11 cellular contexts compared by ENCODE assay signal in genomic region chr16:88691924-88692560, GRCh38. TPM values are rescaled to one million over a fixed set of nuclear protein-coding genes. Genes with fewer than 3 reads are reported as not detected.
DNase-seq lines count a peak whose midpoint lies in the region; ATAC-seq and TF ChIP-seq lines count a peak whose summit lies in the region.
"Had no signal": no experiment of that assay in that cellular context is flagged by ENCODE, and none has a peak within 500 bp of the region (broad histone marks: within the 10 kb centered on the region; RNA-seq: fewer than 3 reads in every experiment).

No MANE protein-coding gene starts in this region.

- H3K27ac Mint-ChIP-seq in activated B cell treated with CpG ODN at 0.5 μM for 24 hours (peak overlapping the region; percentile 12), GM23338 (no peak overlapping the region)

- no peaks in the 10 kb centered on the region for H3K27me3 Mint-ChIP-seq in activated B cell treated with CpG ODN at 0.5 μM for 24 hours
- peaks cover 18% of the 10 kb centered on the region for H3K27me3 Mint-ChIP-seq in GM23338 (ENCODE audit: insufficient read depth, low read depth, poor library complexity)

- H3K9me3 ChIP-seq in left ventricle myocardium inferior (replicated peaks) (no peaks in the 10 kb centered on the region), upper lobe of left lung (no peaks in the 10 kb centered on the region), psoas muscle (no peaks in the 10 kb centered on the region)
- H3K9me3 ChIP-seq: SJCRH30 had no signal

- no peak overlapping the region for H3K4me2 ChIP-seq in GM23338

- TF ChIP-seq CTCF in left ventricle myocardium inferior (IDR thresholded peaks at IDR 0.05; ENCODE audit: borderline replicate concordance) (no peak), activated B cell treated with CpG ODN at 0.5 μM for 24 hours (IDR thresholded peaks at IDR 0.05) (no peak), upper lobe of left lung (IDR thresholded peaks at IDR 0.05) (no peak), psoas muscle (IDR thresholded peaks at IDR 0.05) (no peak), GM23338 (conservative IDR thresholded peaks at IDR 0.05; ENCODE audit: low read depth in 2 of 2) (no peak)

- TF ChIP-seq EP300 in upper lobe of left lung (IDR thresholded peaks at IDR 0.05) = no peak

- H3K4me1 ChIP-seq in left ventricle myocardium inferior = peaks cover 14% of the 10 kb centered on the region
- H3K4me1 ChIP-seq in upper lobe of left lung = peaks cover under 1 to 23% (median 2%) of the 10 kb centered on the region in 4 donors
- H3K4me1 ChIP-seq in psoas muscle = peaks cover 30% of the 10 kb centered on the region
- H3K4me1 ChIP-seq in GM23338 (ENCODE audit: insufficient read depth) = no peaks in the 10 kb centered on the region

- POLR2A ChIA-PET in activated B cell treated with CpG ODN at 0.5 μM for 24 hours (lab: Charles Lee) = interaction anchor here (0.6 to 1.7 kb wide), 5 partner anchors 9 to 284 kb away, joined by 3 to 9 read pairs (median 4); no protein-coding TSS in a partner anchor

- H4K20me1 ChIP-seq in GM23338 (replicated peaks; ENCODE audit: insufficient read depth) = no peaks in the 10 kb centered on the region

- no peak overlapping the region for H2AFZ ChIP-seq in GM23338

- 0 out of 2 replicates have a peak, but pooled peaks cover under 1% of the 10 kb centered on the region for H3F3A ChIP-seq in GM23338 (replicated peaks; ENCODE audit: low read depth)

- H3K4me3 Mint-ChIP-seq in activated B cell treated with CpG ODN at 0.5 μM for 24 hours (peak overlapping the region; percentile 52), GM23338 (no peak overlapping the region)

- H3K36me3 ChIP-seq in left ventricle myocardium inferior = peaks cover 8% of the 10 kb centered on the region
- peaks cover 0 to 13% (median 9%) of the 10 kb centered on the region in 4 donors for H3K36me3 ChIP-seq in upper lobe of left lung
- peaks cover 0 to 11% of the 10 kb centered on the region in 2 donors for H3K36me3 ChIP-seq in psoas muscle (ENCODE audit: insufficient read depth in 1 of 2, low read depth in 1 of 2)
- no peaks in the 10 kb centered on the region for H3K36me3 ChIP-seq in GM23338 (ENCODE audit: insufficient read depth)
- H3K36me3 ChIP-seq: SJCRH30 had no signal

- ATAC-seq in Right ventricle myocardium inferior = no peak
- peak; percentile 61 for ATAC-seq in activated B cell treated with CpG ODN at 0.5 μM for 24 hours (ENCODE audit: low read depth)
- ATAC-seq in left colon = peak; percentile 52
- ATAC-seq in upper lobe of left lung (ENCODE audit: low FRiP score in 2 of 2) = peak; percentile 36 to 56
- no peak for ATAC-seq in psoas muscle
- ATAC-seq in GM23338 = no peak

- H3K9me3 Mint-ChIP-seq in activated B cell treated with CpG ODN at 0.5 μM for 24 hours (no peaks in the 10 kb centered on the region), GM23338 (no peaks in the 10 kb centered on the region)

- no peak overlapping the region for H3K27ac ChIP-seq in left ventricle myocardium inferior (replicated peaks)
- H3K27ac ChIP-seq in upper lobe of left lung = peak overlapping the region in 2 of 4 donors; percentile 26 to 48
- H3K27ac ChIP-seq in psoas muscle = no peak overlapping the region
- H3K27ac ChIP-seq in GM23338 (ENCODE audit: low read depth) = no peak overlapping the region
- H3K27ac ChIP-seq: dorsolateral prefrontal cortex, SJCRH30 had no signal

- H3K4me3 ChIP-seq in left ventricle myocardium inferior (no peak overlapping the region), upper lobe of left lung (no peak overlapping the region), psoas muscle (no peak overlapping the region), GM23338 (no peak overlapping the region)
- H3K4me3 ChIP-seq: dorsolateral prefrontal cortex, SJCRH30 had no signal

- H3K36me3 Mint-ChIP-seq in activated B cell treated with CpG ODN at 0.5 μM for 24 hours (ENCODE audit: low read depth) = peaks cover 12% of the 10 kb centered on the region
- H3K36me3 Mint-ChIP-seq in GM23338 (ENCODE audit: low read depth) = no peaks in the 10 kb centered on the region

- CTCF ChIA-PET in activated B cell treated with CpG ODN at 0.5 μM for 24 hours (lab: Charles Lee) = no interaction called here

- no peaks in the 10 kb centered on the region for H3K9me2 ChIP-seq in GM23338 (ENCODE audit: insufficient read depth)

- peaks cover 51% of the 10 kb centered on the region for H3K27me3 ChIP-seq in left ventricle myocardium inferior (ENCODE audit: low read depth)
- no peaks in the 10 kb centered on the region for H3K27me3 ChIP-seq in upper lobe of left lung
- no peaks in the 10 kb centered on the region for H3K27me3 ChIP-seq in psoas muscle (ENCODE audit: insufficient read depth in 3 of 3, low read length in 2 of 3)
- H3K27me3 ChIP-seq in GM23338 (ENCODE audit: insufficient read depth) = peaks cover 7% of the 10 kb centered on the region
- H3K27me3 ChIP-seq: SJCRH30 had no signal

- H3K4me1 Mint-ChIP-seq in activated B cell treated with CpG ODN at 0.5 μM for 24 hours = peaks cover 28% of the 10 kb centered on the region
- peaks cover 9% of the 10 kb centered on the region for H3K4me1 Mint-ChIP-seq in GM23338

- WGBS in upper lobe of left lung, 2 donors = 64% methylated on average over 10 to 25 of the region's 26 CpGs
- 77 to 84% (median 78%) methylated on average over 25 to 26 of the region's 26 CpGs for WGBS in psoas muscle, 3 donors

- intact Hi-C loops in Right ventricle myocardium inferior (cut with DNase I) (no loop called here), left ventricle myocardium inferior (cut with micrococcal nuclease) (no loop called here), activated B cell treated with CpG ODN at 0.5 μM for 24 hours (cut with micrococcal nuclease) (loop anchor here (1.0 kb wide), 1 partner anchor 9 kb away; no protein-coding TSS in a partner anchor), left colon (cut with DNase I, micrococcal nuclease) (no loop called here), psoas muscle (cut with DNase I) (no loop called here)

- TF ChIP-seq POLR2A in upper lobe of left lung (IDR thresholded peaks at IDR 0.05) = no peak

- peak; percentile 83 for DNase-seq in Right ventricle myocardium inferior (ENCODE audit: missing footprints)
- DNase-seq in left ventricle myocardium inferior = no peak
- no peak for DNase-seq in activated B cell treated with CpG ODN at 0.5 μM for 24 hours
- DNase-seq in left colon = peak; percentile 58 to 61
- peak; percentile 75 to 89 for DNase-seq in upper lobe of left lung
- DNase-seq in psoas muscle = no peak
- no peak for DNase-seq in kidney glomerular epithelial cell (lab: John Stamatoyannopoulos, UW)
- DNase-seq in GM23338 (ENCODE audit: low spot score) = no peak
- DNase-seq: NCI-H1930, SJCRH30 had no signal

- no peaks in the 10 kb centered on the region for H3K79me2 ChIP-seq in GM23338 (replicated peaks; ENCODE audit: insufficient read depth)

TF ChIP-seq in GM23338, 12 proteins besides CTCF, POLR2A, EP300 and RAD21 (continues in another document):
- no peak for TF ChIP-seq EZH2phosphoT487 (IDR thresholded peaks at IDR 0.05; ENCODE audit: unreplicated experiment)

RNA-seq across cellular contexts. Expression of gene SNAI3, which starts 5.7 kb away (rescaled TPM):
- total RNA-seq in Right ventricle myocardium inferior = 2.9 TPM
- total RNA-seq in left ventricle myocardium inferior = 3.1 TPM
- 1.5 and 2.7 TPM in 2 replicates for total RNA-seq in activated B cell treated with CpG ODN at 0.5 μM for 24 hours
- under 1 TPM; 0.15 to 0.92 TPM for total RNA-seq in left colon
- total RNA-seq in upper lobe of left lung = 1 to 10 TPM in 4 of 6 donors, under 1 TPM in 1, not detected in 1; 0.78 to 8.1 (median 7.0) TPM
- total RNA-seq in psoas muscle = 1 to 10 TPM; 1.5 to 8.5 (median 4.0) TPM
- polyA plus RNA-seq in psoas muscle = 1 to 10 TPM; 1.2 to 5.3 (median 3.0) TPM
- 19.2 and 19.4 TPM in 2 replicates for total RNA-seq in GM23338 (2014; rRNA removed; shearing (Covaris generic))
- polyA plus RNA-seq in GM23338 (2016; fragmentation: Nextera tagmentation; extraction: Ambion mirVana) = 10.0 and 10.3 TPM in 2 replicates

RNA-seq across cellular contexts. Expression of gene RNF166, which starts 14.2 kb away (rescaled TPM):
- 17.0 TPM for total RNA-seq in Right ventricle myocardium inferior
- 14.2 TPM for total RNA-seq in left ventricle myocardium inferior
- 31.0 and 45.3 TPM in 2 replicates for total RNA-seq in activated B cell treated with CpG ODN at 0.5 μM for 24 hours
- 10 to 100 TPM; 11.4 to 12.0 TPM for total RNA-seq in left colon
- total RNA-seq in upper lobe of left lung = 100 to 1,000 TPM in 1 of 6 donors, 10 to 100 TPM in 5; 23.2 to 101 (median 64.6) TPM
- 10 to 100 TPM; 13.4 to 22.9 (median 15.7) TPM for total RNA-seq in psoas muscle
- polyA plus RNA-seq in psoas muscle = 10 to 100 TPM; 10.1 to 14.9 (median 12.1) TPM
- 39.6 and 43.4 TPM in 2 replicates for total RNA-seq in GM23338 (2014; rRNA removed; shearing (Covaris generic))
- polyA plus RNA-seq in GM23338 (2016; fragmentation: Nextera tagmentation; extraction: Ambion mirVana) = 24.9 and 27.8 TPM in 2 replicates

RNA-seq across cellular contexts. Expression of gene CTU2, which starts 14.3 kb away (rescaled TPM):
- total RNA-seq in Right ventricle myocardium inferior = 13.1 TPM
- total RNA-seq in left ventricle myocardium inferior = 13.1 TPM
- total RNA-seq in activated B cell treated with CpG ODN at 0.5 μM for 24 hours = 28.8 and 36.7 TPM in 2 replicates
- 10 to 100 TPM in 1 of 2 donors, 1 to 10 TPM in 1; 9.8 to 15.0 TPM for total RNA-seq in left colon
- total RNA-seq in upper lobe of left lung = 10 to 100 TPM in 5 of 6 donors, 1 to 10 TPM in 1; 9.4 to 31.4 (median 20.6) TPM
- 10 to 100 TPM; 12.4 to 24.1 (median 19.6) TPM for total RNA-seq in psoas muscle
- polyA plus RNA-seq in psoas muscle = 10 to 100 TPM; 20.2 to 24.1 (median 21.9) TPM
- 15.4 and 22.3 TPM in 2 replicates for total RNA-seq in GM23338 (2014; rRNA removed; shearing (Covaris generic))
- 25.7 and 33.6 TPM in 2 replicates for polyA plus RNA-seq in GM23338 (2016; fragmentation: Nextera tagmentation; extraction: Ambion mirVana)

RNA-seq across cellular contexts. Expression of gene MVD, which starts 29.2 kb away (rescaled TPM):
- total RNA-seq in Right ventricle myocardium inferior (24.0 TPM), left ventricle myocardium inferior (25.3 TPM), activated B cell treated with CpG ODN at 0.5 μM for 24 hours (115 and 140 TPM in 2 replicates), left colon (100 to 1,000 TPM in 1 of 2 donors, 10 to 100 TPM in 1; 74.3 to 191 TPM), upper lobe of left lung (100 to 1,000 TPM in 2 of 6 donors, 10 to 100 TPM in 4; 38.1 to 114 (median 90.5) TPM), psoas muscle (10 to 100 TPM; 11.7 to 26.8 (median 16.1) TPM)
- polyA plus RNA-seq in psoas muscle (10 to 100 TPM; 13.7 to 19.2 (median 15.9) TPM), GM23338 (2016; fragmentation: Nextera tagmentation; extraction: Ambion mirVana) (94.2 and 95.3 TPM in 2 replicates)
- 144 and 149 TPM in 2 replicates for total RNA-seq in GM23338 (2014; rRNA removed; shearing (Covaris generic))

RNA-seq across cellular contexts. Expression of gene CYBA, which starts 41.2 kb away (rescaled TPM):
- total RNA-seq in Right ventricle myocardium inferior (63.7 TPM), left ventricle myocardium inferior (42.6 TPM), activated B cell treated with CpG ODN at 0.5 μM for 24 hours (432 and 456 TPM in 2 replicates), left colon (100 to 1,000 TPM; 277 to 382 TPM), upper lobe of left lung (100 to 1,000 TPM; 213 to 472 (median 322) TPM), psoas muscle (10 to 100 TPM; 17.1 to 20.2 (median 19.2) TPM)
- polyA plus RNA-seq in psoas muscle (10 to 100 TPM in 2 of 3 donors, 1 to 10 TPM in 1; 9.1 to 28.0 (median 24.0) TPM), GM23338 (2016; fragmentation: Nextera tagmentation; extraction: Ambion mirVana) (281 and 285 TPM in 2 replicates)
- total RNA-seq in GM23338 (2014; rRNA removed; shearing (Covaris generic)) = 228 and 275 TPM in 2 replicates

Comparison
In these comparisons a context has a peak if more than half of its experiments do, and no peak if none do; other contexts are left out.
1. DNase-seq: peak in Right ventricle myocardium inferior (single experiment), left colon (2 of 2) and upper lobe of left lung (2 of 2); none in left ventricle myocardium inferior (single experiment), activated B cell treated with CpG ODN at 0.5 μM for 24 hours (single experiment), psoas muscle (0 of 2), kidney glomerular epithelial cell (single experiment) and GM23338 (single experiment).
2. ATAC-seq: peak in activated B cell treated with CpG ODN at 0.5 μM for 24 hours (single experiment), left colon (single experiment) and upper lobe of left lung (2 of 2); none in Right ventricle myocardium inferior (single experiment), psoas muscle (0 of 4) and GM23338 (single experiment).